14 cellular contexts compared by ENCODE assay signal in genomic region chr15:67916051-67916374, GRCh38.
DNase-seq lines count a peak whose midpoint lies in the region; ATAC-seq and TF ChIP-seq lines count a peak whose summit lies in the region.
"Had no signal": no experiment of that assay in that cellular context is flagged by ENCODE, and none has a peak within 500 bp of the region (broad histone marks: within the 10 kb centered on the region; RNA-seq: fewer than 3 reads in every experiment).

No MANE protein-coding gene starts in this region.

- ATAC-seq in stimulated activated naive CD8-positive, alpha-beta T cell treated with anti-CD3 and anti-CD28 coated beads, Interleukin-15, amount 100 ng/mL, for 72 hours = no peak
- ATAC-seq: SK-N-SH treated with all-trans-retinoic acid at 6 μM for 48 hours; stimulated activated memory B cell treated with anti-CD40 and anti-IgM and Interleukin-4, amounts not matched to agents 10 μg/mL and 1 μg/mL and 100 μg/mL, for 72 hours had no signal

- H3K9me3 ChIP-seq in esophagus muscularis mucosa = no peaks in the 10 kb centered on the region
- no peaks in the 10 kb centered on the region for H3K9me3 ChIP-seq in neural progenitor cell (ENCODE audit: low read depth)
- peaks cover 0 to 9% (median 0%) of the 10 kb centered on the region in 4 donors for H3K9me3 ChIP-seq in tibial nerve
- H3K9me3 ChIP-seq in SK-N-SH = no peaks in the 10 kb centered on the region

- H3K27me3 Mint-ChIP-seq in neural progenitor cell (ENCODE audit: insufficient read depth, low read depth) = peaks cover 16% of the 10 kb centered on the region
- H3K27me3 Mint-ChIP-seq in stimulated activated naive CD8-positive, alpha-beta T cell treated with anti-CD3 and anti-CD28 coated beads, Interleukin-15, amount 100 ng/mL, for 72 hours = no peaks in the 10 kb centered on the region
- H3K27me3 Mint-ChIP-seq: activated naive CD8-positive, alpha-beta T cell; dendritic cell treated with granulocyte-macrophage colony-stimulating factor and Interleukin-4, amounts not matched to agents 40 ng/mL and 50 ng/mL, for 4 days had no signal

- H3F3A ChIP-seq in neural progenitor cell (ENCODE audit: low read depth) (peaks cover 25% of the 10 kb centered on the region), SK-N-SH (replicated peaks; ENCODE audit: insufficient read depth) (no peaks in the 10 kb centered on the region)

- TF ChIP-seq EP300 in esophagus muscularis mucosa (IDR thresholded peaks at IDR 0.05) (no peak), tibial nerve (IDR thresholded peaks at IDR 0.05) (no peak), SK-N-SH (IDR thresholded peaks at IDR 0.05; ENCODE audit: borderline replicate concordance in 1 of 2, low read depth in 1 of 2, low read length in 1 of 2) (no peak)

- H2AFZ ChIP-seq in neural progenitor cell (replicated peaks) (peak overlapping the region; percentile 87), SK-N-SH (ENCODE audit: low read depth) (no peak overlapping the region)

- H3K36me3 Mint-ChIP-seq in neural progenitor cell = peaks cover 3% of the 10 kb centered on the region

- TF ChIP-seq POLR2A in esophagus muscularis mucosa (IDR thresholded peaks at IDR 0.05; ENCODE audit: low read depth) = no peak
- TF ChIP-seq POLR2A in tibial nerve (IDR thresholded peaks at IDR 0.05) = no peak

- intact Hi-C loops in esophagus muscularis mucosa (cut with DNase I) = loop anchor here (5.0 kb wide), 1 partner anchor 51 kb away; no protein-coding TSS in a partner anchor

- H3K36me3 ChIP-seq in esophagus muscularis mucosa (no peaks in the 10 kb centered on the region), neural progenitor cell (peaks cover 2% of the 10 kb centered on the region), tibial nerve (no peaks in the 10 kb centered on the region), SK-N-SH (replicated peaks in 1 of 2; ENCODE audit: control insufficient read depth in 1 of 2, insufficient read depth in 2 of 2, low read length in 1 of 2) (no peaks in the 10 kb centered on the region)

- peak overlapping the region; percentile 6 for H3K4me3 Mint-ChIP-seq in neural progenitor cell
- no peak overlapping the region for H3K4me3 Mint-ChIP-seq in stimulated activated naive CD8-positive, alpha-beta T cell treated with anti-CD3 and anti-CD28 coated beads, Interleukin-15, amount 100 ng/mL, for 72 hours
- H3K4me3 Mint-ChIP-seq: activated naive CD8-positive, alpha-beta T cell; dendritic cell treated with granulocyte-macrophage colony-stimulating factor and Interleukin-4, amounts not matched to agents 40 ng/mL and 50 ng/mL, for 4 days; stimulated activated memory B cell treated with anti-CD40 and anti-IgM and Interleukin-4, amounts not matched to agents 10 μg/mL and 1 μg/mL and 100 μg/mL, for 72 hours had no signal

- TF ChIP-seq RAD21 in SK-N-SH (IDR thresholded peaks at IDR 0.05; ENCODE audit: low read length) = no peak

- H3K27ac ChIP-seq in VCaP (peak overlapping the region; percentile 99), esophagus muscularis mucosa (replicated peaks in 1 of 4) (peak overlapping the region; percentile 82 to 86 (median 84)), neural progenitor cell (no peak overlapping the region), tibial nerve (peak overlapping the region; percentile 66 to 85 (median 74)), SK-N-SH (ENCODE audit: low read depth in 2 of 2, low read length in 1 of 2) (no peak overlapping the region)

- H3K79me2 ChIP-seq in neural progenitor cell (ENCODE audit: low read depth) (no peaks in the 10 kb centered on the region), SK-N-SH (ENCODE audit: insufficient read depth) (no peaks in the 10 kb centered on the region)

- H3K4me1 ChIP-seq in esophagus muscularis mucosa = peaks cover 39 to 60% (median 50%) of the 10 kb centered on the region in 4 donors
- peaks cover 46% of the 10 kb centered on the region for H3K4me1 ChIP-seq in neural progenitor cell
- peaks cover 0 to 41% (median 16%) of the 10 kb centered on the region in 4 donors for H3K4me1 ChIP-seq in tibial nerve
- peaks cover 0 to 9% of the 10 kb centered on the region in 2 experiments; a peak in 1 of 4 replicates for H3K4me1 ChIP-seq in SK-N-SH (ENCODE audit: control insufficient read depth in 1 of 2, insufficient read depth in 2 of 2, low read depth in 1 of 2, low read length in 1 of 2)

- H3K4me3 ChIP-seq in esophagus muscularis mucosa (no peak overlapping the region), neural progenitor cell (no peak overlapping the region), tibial nerve (no peak overlapping the region), SK-N-SH (ENCODE audit: low read depth in 2 of 2, low read length in 1 of 2) (no peak overlapping the region)

- no peak overlapping the region for H3K9ac ChIP-seq in neural progenitor cell
- H3K9ac ChIP-seq in SK-N-SH = no peak overlapping the region

- H4K20me1 ChIP-seq in neural progenitor cell (ENCODE audit: low read depth) (no peaks in the 10 kb centered on the region), SK-N-SH (ENCODE audit: insufficient read depth) (no peaks in the 10 kb centered on the region)

- CTCF ChIA-PET in SK-N-SH (lab: Yijun Ruan, JAX) = no interaction called here

- DNase-seq in esophagus muscularis mucosa (ENCODE audit: extremely low spot score) = no peak
- DNase-seq in neural progenitor cell (ENCODE audit: low spot score) = no peak
- no peak for DNase-seq in tibial nerve (ENCODE audit: low spot score in 2 of 2)
- DNase-seq in SK-N-SH = no peak
- no peak for DNase-seq in HuH-7.5 (ENCODE audit: low spot score)
- no peak for DNase-seq in stimulated activated naive CD8-positive, alpha-beta T cell treated with anti-CD3 and anti-CD28 coated beads, Interleukin-15, amount 100 ng/mL, for 72 hours
- no peak for DNase-seq in activated CD8-positive, alpha-beta memory T cell treated with anti-CD3 and anti-CD28 coated beads, Interleukin-2, amount 50 U/mL, for 4 hours
- DNase-seq: activated CD8-positive, alpha-beta memory T cell treated with anti-CD3 and anti-CD28 coated beads, Interleukin-2, amount 50 U/mL, for 48 hours; stimulated activated CD4-positive, alpha-beta T cell treated with anti-CD3 and anti-CD28 coated beads, Interleukin-4, amount 100 ng/mL, for 24 hours had no signal

- H3K27me3 ChIP-seq in esophagus muscularis mucosa (no peaks in the 10 kb centered on the region), neural progenitor cell (no peaks in the 10 kb centered on the region), tibial nerve (no peaks in the 10 kb centered on the region), SK-N-SH (ENCODE audit: insufficient read depth) (no peaks in the 10 kb centered on the region)

- H3K27ac Mint-ChIP-seq in neural progenitor cell = peak overlapping the region; percentile 96
- no peak overlapping the region for H3K27ac Mint-ChIP-seq in stimulated activated naive CD8-positive, alpha-beta T cell treated with anti-CD3 and anti-CD28 coated beads, Interleukin-15, amount 100 ng/mL, for 72 hours
- H3K27ac Mint-ChIP-seq: activated naive CD8-positive, alpha-beta T cell; dendritic cell treated with granulocyte-macrophage colony-stimulating factor and Interleukin-4, amounts not matched to agents 40 ng/mL and 50 ng/mL, for 4 days; stimulated activated memory B cell treated with anti-CD40 and anti-IgM and Interleukin-4, amounts not matched to agents 10 μg/mL and 1 μg/mL and 100 μg/mL, for 72 hours had no signal

- H3K4me2 ChIP-seq in neural progenitor cell = peak overlapping the region; percentile 71
- no peak overlapping the region for H3K4me2 ChIP-seq in SK-N-SH

- POLR2A ChIA-PET in SK-N-SH (lab: Yijun Ruan, JAX) = no interaction called here

- no peak for TF ChIP-seq CTCF in VCaP (conservative IDR thresholded peaks at IDR 0.05)
- TF ChIP-seq CTCF in esophagus muscularis mucosa (IDR thresholded peaks at IDR 0.05) = no peak
- no peak for TF ChIP-seq CTCF in neural progenitor cell (IDR thresholded peaks at IDR 0.05)
- TF ChIP-seq CTCF in tibial nerve (IDR thresholded peaks at IDR 0.05) = no peak
- TF ChIP-seq CTCF in SK-N-SH (IDR thresholded peaks at IDR 0.05) = no peak

- peaks cover 12% of the 10 kb centered on the region for H3K9me3 Mint-ChIP-seq in neural progenitor cell
- H3K9me3 Mint-ChIP-seq in stimulated activated naive CD8-positive, alpha-beta T cell treated with anti-CD3 and anti-CD28 coated beads, Interleukin-15, amount 100 ng/mL, for 72 hours = peaks cover 0 to 30% of the 10 kb centered on the region in 2 donors

- H3K9me2 ChIP-seq in SK-N-SH = no peaks in the 10 kb centered on the region

- H3K4me1 Mint-ChIP-seq in neural progenitor cell = peaks cover 60% of the 10 kb centered on the region
- no peaks in the 10 kb centered on the region for H3K4me1 Mint-ChIP-seq in stimulated activated naive CD8-positive, alpha-beta T cell treated with anti-CD3 and anti-CD28 coated beads, Interleukin-15, amount 100 ng/mL, for 72 hours
- H3K4me1 Mint-ChIP-seq: stimulated activated memory B cell treated with anti-CD40 and anti-IgM and Interleukin-4, amounts not matched to agents 10 μg/mL and 1 μg/mL and 100 μg/mL, for 72 hours had no signal

TF ChIP-seq in SK-N-SH, 30 proteins besides CTCF, POLR2A, EP300 and RAD21 (continues in another document):
- TF ChIP-seq FOXM1 (IDR thresholded peaks at IDR 0.05; ENCODE audit: low read depth) (no peak), MAX (IDR thresholded peaks at IDR 0.05; ENCODE audit: low read depth) (no peak), MEF2A (IDR thresholded peaks at IDR 0.05; ENCODE audit: borderline replicate concordance, low read depth) (no peak), USF1 (IDR thresholded peaks at IDR 0.05; ENCODE audit: borderline replicate concordance, low read depth) (no peak), CHD2 (IDR thresholded peaks at IDR 0.05; ENCODE audit: low read length, partially characterized antibody) (no peak), JUND (IDR thresholded peaks at IDR 0.05) (no peak), IRF3 (IDR thresholded peaks at IDR 0.05; ENCODE audit: low read depth, low read length) (no peak), YY1 (IDR thresholded peaks at IDR 0.05; ENCODE audit: low read depth) (no peak)

Comparison
In these comparisons a context has a peak if more than half of its experiments do, and no peak if none do; other contexts are left out.
1. H3K27ac ChIP-seq: peak in VCaP (single experiment), esophagus muscularis mucosa (4 of 4) and tibial nerve (4 of 4); none in neural progenitor cell (single experiment) and SK-N-SH (0 of 2).